In genomic region chr15:100559330-100559729, GRCh38 we compare ENCODE assay signal across 13 cellular contexts. TPM values are rescaled to one million over a fixed set of nuclear protein-coding genes. Genes with fewer than 3 reads are reported as not detected.
DNase-seq lines count a peak whose midpoint lies in the region; ATAC-seq and TF ChIP-seq lines count a peak whose summit lies in the region.
"Had no signal": no experiment of that assay in that cellular context is flagged by ENCODE, and none has a peak within 500 bp of the region (broad histone marks: within the 10 kb centered on the region; RNA-seq: fewer than 3 reads in every experiment).

No MANE protein-coding gene starts in this region.

- no peak overlapping the region for H3K4me3 Mint-ChIP-seq in stimulated activated effector memory CD8-positive, alpha-beta T cell treated with anti-CD3 and anti-CD28 coated beads, Interleukin-12 subunit alpha, Interleukin-12 subunit beta, amount 100 ng/mL, for 72 hours
- H3K4me3 Mint-ChIP-seq: dendritic cell treated with granulocyte-macrophage colony-stimulating factor and Interleukin-4, amounts not matched to agents 40 ng/mL and 50 ng/mL, for 4 days; natural killer cell had no signal

- no peaks in the 10 kb centered on the region for H3K9me3 Mint-ChIP-seq in stimulated activated effector memory CD8-positive, alpha-beta T cell treated with anti-CD3 and anti-CD28 coated beads, Interleukin-12 subunit alpha, Interleukin-12 subunit beta, amount 100 ng/mL, for 72 hours
- H3K9me3 Mint-ChIP-seq: natural killer cell had no signal

- no peaks in the 10 kb centered on the region for H3K4me1 ChIP-seq in left ventricle myocardium inferior
- H3K4me1 ChIP-seq: BE2C had no signal

- no peaks in the 10 kb centered on the region for H3K9me3 ChIP-seq in left ventricle myocardium inferior (replicated peaks)
- H3K9me3 ChIP-seq: BE2C had no signal

- H3K36me3 ChIP-seq in left ventricle myocardium inferior, result no peaks in the 10 kb centered on the region
- H3K36me3 ChIP-seq: BE2C had no signal

- H3K4me3 ChIP-seq in left ventricle myocardium inferior (no peak overlapping the region), choroid plexus epithelial cell (ENCODE audit: low read depth, low read length) (no peak overlapping the region), lower leg skin (ENCODE audit: low read depth, poor library complexity, severe bottlenecking) (no peak overlapping the region)

- ATAC-seq in Right ventricle myocardium superior (ENCODE audit: poor library complexity) (peak; percentile 67), HG02798 (IDR thresholded peaks at IDR 0.05; ENCODE audit: poor library complexity, unreplicated experiment) (no peak)
- no peak for ATAC-seq in stimulated activated effector memory CD8-positive, alpha-beta T cell treated with anti-CD3 and anti-CD28 coated beads, Interleukin-12 subunit alpha, Interleukin-12 subunit beta, amount 100 ng/mL, for 72 hours
- ATAC-seq: natural killer cell had no signal

- 61 to 66% methylated on average over 2 of the region's 2 CpGs for WGBS in lower leg skin, 2 donors

- no peak for TF ChIP-seq POLR2A in lower leg skin (IDR thresholded peaks at IDR 0.05)

- H3K27me3 ChIP-seq in left ventricle myocardium inferior (ENCODE audit: low read depth), result no peaks in the 10 kb centered on the region
- H3K27me3 ChIP-seq: BE2C had no signal

- no peak overlapping the region for H3K27ac Mint-ChIP-seq in stimulated activated effector memory CD8-positive, alpha-beta T cell treated with anti-CD3 and anti-CD28 coated beads, Interleukin-12 subunit alpha, Interleukin-12 subunit beta, amount 100 ng/mL, for 72 hours
- H3K27ac Mint-ChIP-seq: dendritic cell treated with granulocyte-macrophage colony-stimulating factor and Interleukin-4, amounts not matched to agents 40 ng/mL and 50 ng/mL, for 4 days; natural killer cell had no signal

- intact Hi-C loops in Right ventricle myocardium superior (cut with DNase I) (no loop called here), left ventricle myocardium inferior (cut with micrococcal nuclease) (no loop called here), lower leg skin (cut with DNase I; ENCODE audit: low total_unique reads) (no loop called here)

- H3K36me3 Mint-ChIP-seq in stimulated activated effector memory CD8-positive, alpha-beta T cell treated with anti-CD3 and anti-CD28 coated beads, Interleukin-12 subunit alpha, Interleukin-12 subunit beta, amount 100 ng/mL, for 72 hours, result no peaks in the 10 kb centered on the region
- H3K36me3 Mint-ChIP-seq: natural killer cell had no signal

- DNase-seq in Right ventricle myocardium superior, result peak; percentile 50
- no peak for DNase-seq in left ventricle myocardium inferior
- DNase-seq in choroid plexus epithelial cell (ENCODE audit: low read depth), result peak; percentile 76
- DNase-seq in lower leg skin (ENCODE audit: low spot score in 2 of 2), result peak; percentile 83 to 91
- no peak for DNase-seq in stimulated activated CD4-positive, alpha-beta T cell treated with anti-CD3 and anti-CD28 coated beads, Interleukin-15, amount 100 ng/mL, for 24 hours
- no peak for DNase-seq in NCI-H146 treated with DMSO at 0.1 percent for 48 hours (lab: John Stamatoyannopoulos, UW; ENCODE audit: unreplicated experiment)
- DNase-seq in stimulated activated effector memory CD8-positive, alpha-beta T cell treated with anti-CD3 and anti-CD28 coated beads, Interleukin-12 subunit alpha, Interleukin-12 subunit beta, amount 100 ng/mL, for 72 hours (ENCODE audit: low spot score in 2 of 2), result no peak
- DNase-seq: BE2C; natural killer cell; NCI-H1436 treated with DMSO at 0.1 percent for 48 hours; stimulated activated CD4-positive, alpha-beta T cell treated with anti-CD3 and anti-CD28 coated beads, Interleukin-4, amount 100 ng/mL, for 24 hours had no signal

- no peak overlapping the region for H3K27ac ChIP-seq in left ventricle myocardium inferior (replicated peaks)

- TF ChIP-seq CTCF in left ventricle myocardium inferior (IDR thresholded peaks at IDR 0.05; ENCODE audit: borderline replicate concordance) (no peak), choroid plexus epithelial cell (conservative IDR thresholded peaks at IDR 0.05; ENCODE audit: low read depth, low read length) (no peak), lower leg skin (IDR thresholded peaks at IDR 0.05) (no peak)

- H3K4me1 Mint-ChIP-seq in stimulated activated effector memory CD8-positive, alpha-beta T cell treated with anti-CD3 and anti-CD28 coated beads, Interleukin-12 subunit alpha, Interleukin-12 subunit beta, amount 100 ng/mL, for 72 hours, result no peaks in the 10 kb centered on the region
- H3K4me1 Mint-ChIP-seq: natural killer cell had no signal

RNA-seq across cellular contexts. Expression of gene CERS3, which starts 30.6 kb away (rescaled TPM):
- total RNA-seq in Right ventricle myocardium superior, result not detected
- total RNA-seq in left ventricle myocardium inferior, result 0.08 TPM
- 100 to 1,000 TPM; 105 to 191 (median 149) TPM for total RNA-seq in lower leg skin

RNA-seq across cellular contexts. Expression of gene LINS1, which starts 42.7 kb away (rescaled TPM):
- total RNA-seq in Right ventricle myocardium superior (6.8 TPM), left ventricle myocardium inferior (9.3 TPM), lower leg skin (10 to 100 TPM; 12.5 to 24.9 (median 18.7) TPM)

RNA-seq across cellular contexts. Expression of gene ASB7, which starts 43.1 kb away (rescaled TPM):
- 5.1 TPM for total RNA-seq in Right ventricle myocardium superior
- total RNA-seq in left ventricle myocardium inferior, result 4.6 TPM
- 10 to 100 TPM in 2 of 4 donors, 1 to 10 TPM in 2; 5.4 to 15.8 (median 9.6) TPM for total RNA-seq in lower leg skin

Comparison
In these comparisons a context has a peak if more than half of its experiments do, and no peak if none do; other contexts are left out.
1. DNase-seq: peak in Right ventricle myocardium superior (single experiment), choroid plexus epithelial cell (single experiment) and lower leg skin (2 of 2); none in left ventricle myocardium inferior (single experiment), stimulated activated CD4-positive, alpha-beta T cell treated with anti-CD3 and anti-CD28 coated beads, Interleukin-15, amount 100 ng/mL, for 24 hours (single experiment), NCI-H146 treated with DMSO at 0.1 percent for 48 hours (single experiment) and stimulated activated effector memory CD8-positive, alpha-beta T cell treated with anti-CD3 and anti-CD28 coated beads, Interleukin-12 subunit alpha, Interleukin-12 subunit beta, amount 100 ng/mL, for 72 hours (0 of 2).
2. RNA of gene CERS3, which starts 30.6 kb away (total RNA-seq): 105 to 191 TPM in lower leg skin; 0.08 TPM in left ventricle myocardium inferior (single experiment) and not detected in Right ventricle myocardium superior (single experiment); every median in the first group is over 10 times any median in the second.